Comparison of ENCODE assay signal across 9 cellular contexts in the genomic region with DNA sequence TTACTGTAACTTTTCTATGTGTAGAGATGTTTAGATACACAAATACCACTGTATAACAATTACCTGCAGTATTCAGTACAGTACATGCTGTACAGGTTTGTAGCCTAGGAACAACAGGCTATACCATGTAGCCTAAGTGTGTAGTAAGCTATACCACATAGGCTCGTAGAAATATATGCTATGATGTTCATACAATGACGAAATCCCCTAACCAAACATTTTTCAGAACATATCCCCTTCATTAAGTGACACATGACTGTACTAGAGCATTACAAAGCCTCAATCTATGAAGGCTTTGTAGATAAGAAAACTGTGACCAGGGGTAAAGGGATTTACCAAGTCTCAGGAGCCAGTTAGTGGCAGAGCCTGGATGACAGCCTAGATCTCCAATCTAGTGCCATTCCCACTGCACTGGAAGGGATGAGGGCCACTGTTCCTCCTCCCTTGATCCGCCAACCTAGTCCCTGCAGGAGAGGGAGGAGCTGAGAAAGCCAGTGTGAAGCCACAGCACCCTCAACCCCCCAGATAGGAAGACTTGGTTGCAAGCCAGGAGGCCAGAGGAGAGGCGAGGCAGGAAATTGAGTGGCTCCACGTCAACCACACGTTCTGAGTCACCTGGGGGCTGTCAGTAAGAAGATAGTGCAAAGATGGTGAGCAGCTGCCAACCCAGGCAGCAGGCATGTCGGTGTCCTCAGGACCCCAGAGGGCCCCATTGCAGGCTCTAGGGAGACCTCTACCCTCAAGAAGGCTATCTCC.
DNase-seq lines count a peak whose midpoint lies in the region; ATAC-seq and TF ChIP-seq lines count a peak whose summit lies in the region.
"Had no signal": no experiment of that assay in that cellular context is flagged by ENCODE, and none has a peak within 500 bp of the region (broad histone marks: within the 10 kb centered on the region; RNA-seq: fewer than 3 reads in every experiment).

No MANE protein-coding gene starts in this region.

- TF ChIP-seq CTCF in gastroesophageal sphincter (IDR thresholded peaks at IDR 0.05) (no peak), GM10266 (IDR thresholded peaks at IDR 0.05; ENCODE audit: control insufficient read depth, insufficient read depth, low read depth, missing control alignments) (no peak)

- H3K9me3 ChIP-seq in gastroesophageal sphincter, result no peaks in the 10 kb centered on the region

- TF ChIP-seq POLR2A in gastroesophageal sphincter (IDR thresholded peaks at IDR 0.05), result no peak

- no peaks in the 10 kb centered on the region for H3K36me3 ChIP-seq in gastroesophageal sphincter

- no peak overlapping the region for H3K27ac ChIP-seq in gastroesophageal sphincter

- H3K4me1 ChIP-seq in gastroesophageal sphincter, result no peaks in the 10 kb centered on the region

- peak; percentile 54 for DNase-seq in KBM-7
- peak; percentile 53 for DNase-seq in activated CD4-positive, alpha-beta T cell treated with anti-CD3 and anti-CD28 coated beads, Interleukin-2, amount 50 U/mL, for 1 hour
- peak; percentile 1 for DNase-seq in effector CD8-positive, alpha-beta T cell (lab: John Stamatoyannopoulos, UW)
- DNase-seq in stimulated activated CD8-positive, alpha-beta memory T cell treated with anti-CD3 and anti-CD28 coated beads, Interleukin-2, amount 100 ng/mL, for 1 hour (ENCODE audit: low read depth in 2 of 2), result peak; percentile 45 to 51
- DNase-seq in DMS153 treated with DMSO at 0.1 percent for 48 hours (lab: John Stamatoyannopoulos, UW; ENCODE audit: unreplicated experiment), result no peak
- DNase-seq in GM10266 (ENCODE audit: extremely low spot score), result no peak
- DNase-seq: Right ventricle myocardium superior had no signal

- 77 to 80% methylated on average over 1 to 4 of the region's 7 CpGs for WGBS in gastroesophageal sphincter (ENCODE audit: low coverage in 1 of 2), 2 donors

- TF ChIP-seq EP300 in gastroesophageal sphincter (IDR thresholded peaks at IDR 0.05), result no peak

- ATAC-seq in gastroesophageal sphincter, result no peak
- no peak for ATAC-seq in HG03175 (IDR thresholded peaks at IDR 0.05; ENCODE audit: unreplicated experiment)

- H3K4me3 ChIP-seq in gastroesophageal sphincter, result no peak overlapping the region

- in situ Hi-C loops in KBM-7 (cut with MboI; ENCODE audit: low pct_unique_long_range_greater_than_20kb, low sequenced_read_pairs), result no loop called here

- H3K27me3 ChIP-seq in gastroesophageal sphincter, result no peaks in the 10 kb centered on the region

Comparison
In these comparisons a context has a peak if more than half of its experiments do, and no peak if none do; other contexts are left out.
1. DNase-seq: peak in KBM-7 (single experiment), activated CD4-positive, alpha-beta T cell treated with anti-CD3 and anti-CD28 coated beads, Interleukin-2, amount 50 U/mL, for 1 hour (single experiment), effector CD8-positive, alpha-beta T cell (single experiment) and stimulated activated CD8-positive, alpha-beta memory T cell treated with anti-CD3 and anti-CD28 coated beads, Interleukin-2, amount 100 ng/mL, for 1 hour (2 of 2); none in DMS153 treated with DMSO at 0.1 percent for 48 hours (single experiment) and GM10266 (single experiment).